Comparison of ENCODE assay signal across 1 cellular context in genomic region chr14:57389646-57390036, GRCh38.
TF ChIP-seq lines count a peak whose summit lies in the region.

No MANE protein-coding gene starts in this region.

TF ChIP-seq in H1, 55 proteins besides CTCF, POLR2A, EP300 and RAD21 (continued from another document):
- peak; percentile 17; the same call in 1 of the 2 replicates for TF ChIP-seq MAX (IDR thresholded peaks at IDR 0.05)
- no peak for TF ChIP-seq YY1 (IDR thresholded peaks at IDR 0.05; ENCODE audit: low read depth, low read length)
- peak; percentile 90 for TF ChIP-seq E2F6 (IDR thresholded peaks at IDR 0.05)
TF ChIP-seq in H1: peak in this region for 4.
